25 cellular contexts compared by ENCODE assay signal in the genomic region with DNA sequence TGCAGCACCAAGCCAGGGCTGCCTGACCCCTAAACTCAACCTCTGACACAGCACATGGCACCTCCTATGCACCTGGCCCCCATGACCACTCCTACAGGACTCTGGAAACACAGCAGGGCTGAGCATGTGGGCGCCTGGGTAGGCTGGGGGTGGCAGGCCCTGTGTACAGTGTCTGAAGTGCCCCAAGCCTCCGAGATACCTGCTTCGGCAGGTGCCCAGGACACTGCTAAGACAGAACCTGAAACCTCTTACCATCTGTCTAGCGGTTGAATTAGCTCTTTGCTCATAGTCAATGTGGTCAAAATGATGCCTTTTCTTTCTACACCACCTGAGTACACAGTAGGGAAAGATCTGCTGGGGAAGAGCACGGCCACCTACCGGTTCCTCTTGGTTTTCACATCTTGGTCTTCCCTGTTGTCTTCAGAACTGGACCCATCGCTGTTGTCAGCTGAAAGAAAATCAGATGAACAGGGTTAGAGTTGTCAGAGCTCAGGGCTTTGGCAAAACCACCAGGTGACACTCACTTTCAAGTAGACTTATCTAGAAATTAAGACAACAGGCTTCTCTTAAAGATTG.
"Had no signal": no experiment of that assay in that cellular context is flagged by ENCODE, and none has a peak within 500 bp of the region (broad histone marks: within the 10 kb centered on the region; RNA-seq: fewer than 3 reads in every experiment).

No MANE protein-coding gene starts in this region.

- H3K4me1 ChIP-seq: breast epithelium had no signal

- DNase-seq: activated CD4-positive, alpha-beta memory T cell treated with anti-CD3 and anti-CD28 coated beads, Interleukin-2, amount 10 ng/mL, durations not matched to agents 7 days and 5 days; activated CD4-positive, alpha-beta T cell treated with anti-CD3 and anti-CD28 coated beads, Interleukin-2, amount 50 U/mL, for 1 hour; activated CD4-positive, CD25-positive, alpha-beta regulatory T cell; activated T-cell treated with anti-CD3 and anti-CD28 coated beads for 4 hours; activated T-cell treated with anti-CD3 and anti-CD28 coated beads, Interleukin-2, amount 50 U/mL, for 72 hours; aorta; caudate nucleus; MG63; MV-4-11; NCI-H1092 treated with DMSO at 0.1 percent for 48 hours; NCI-H1417 treated with DMSO at 0.1 percent for 48 hours; NCI-H187; NCI-H2081; NCI-H226; NCI-H526; NCI-H774; RPMI8226; T-cell; T-helper 2 cell; T1000 had no signal

- H3K9me3 Mint-ChIP-seq: activated naive CD4-positive, alpha-beta T cell treated with anti-CD3 and anti-CD28 coated beads, Interleukin-2, amount 50 U/mL, for 24 hours; activated T-cell treated with anti-CD3 and anti-CD28 coated beads, Interleukin-2, amount 50 U/mL, for 72 hours; T-cell had no signal

- H3K9ac ChIP-seq: KMS-11 had no signal

- H3K27me3 ChIP-seq: MG63 had no signal

- H3K36me3 ChIP-seq: breast epithelium, MG63 had no signal

- H3K9me3 ChIP-seq: breast epithelium, MG63 had no signal

- ATAC-seq: activated T-cell treated with anti-CD3 and anti-CD28 coated beads, Interleukin-2, amount 50 U/mL, for 72 hours; Right ventricle myocardium inferior; T-cell had no signal

- H3K36me3 Mint-ChIP-seq: activated naive CD4-positive, alpha-beta T cell treated with anti-CD3 and anti-CD28 coated beads, Interleukin-2, amount 50 U/mL, for 24 hours; T-cell had no signal

- H3K4me1 Mint-ChIP-seq: activated CD4-positive, alpha-beta memory T cell treated with anti-CD3 and anti-CD28 coated beads, Interleukin-2, amount 10 ng/mL, durations not matched to agents 7 days and 5 days; activated naive CD4-positive, alpha-beta T cell treated with anti-CD3 and anti-CD28 coated beads, Interleukin-2, amount 50 U/mL, for 24 hours; T-cell had no signal

- H3K27me3 Mint-ChIP-seq: activated CD4-positive, alpha-beta memory T cell treated with anti-CD3 and anti-CD28 coated beads, Interleukin-2, amount 10 ng/mL, durations not matched to agents 7 days and 5 days; activated naive CD4-positive, alpha-beta T cell treated with anti-CD3 and anti-CD28 coated beads, Interleukin-2, amount 50 U/mL, for 24 hours; T-cell had no signal

- H3K4me3 ChIP-seq: breast epithelium, MG63, SK-N-MC had no signal

- H3K27ac Mint-ChIP-seq: activated CD4-positive, alpha-beta memory T cell treated with anti-CD3 and anti-CD28 coated beads, Interleukin-2, amount 10 ng/mL, durations not matched to agents 7 days and 5 days; activated naive CD4-positive, alpha-beta T cell treated with anti-CD3 and anti-CD28 coated beads, Interleukin-2, amount 50 U/mL, for 24 hours; activated T-cell treated with anti-CD3 and anti-CD28 coated beads, Interleukin-2, amount 50 U/mL, for 72 hours; T-cell had no signal

- H3K4me3 Mint-ChIP-seq: activated CD4-positive, alpha-beta memory T cell treated with anti-CD3 and anti-CD28 coated beads, Interleukin-2, amount 10 ng/mL, durations not matched to agents 7 days and 5 days; activated naive CD4-positive, alpha-beta T cell treated with anti-CD3 and anti-CD28 coated beads, Interleukin-2, amount 50 U/mL, for 24 hours; activated T-cell treated with anti-CD3 and anti-CD28 coated beads, Interleukin-2, amount 50 U/mL, for 72 hours; T-cell had no signal

- H3K27ac ChIP-seq: breast epithelium, KMS-11, SK-N-MC had no signal

- H3K4me2 ChIP-seq: KMS-11 had no signal
